Comparison of ENCODE assay signal across 1 cellular context in the genomic region with DNA sequence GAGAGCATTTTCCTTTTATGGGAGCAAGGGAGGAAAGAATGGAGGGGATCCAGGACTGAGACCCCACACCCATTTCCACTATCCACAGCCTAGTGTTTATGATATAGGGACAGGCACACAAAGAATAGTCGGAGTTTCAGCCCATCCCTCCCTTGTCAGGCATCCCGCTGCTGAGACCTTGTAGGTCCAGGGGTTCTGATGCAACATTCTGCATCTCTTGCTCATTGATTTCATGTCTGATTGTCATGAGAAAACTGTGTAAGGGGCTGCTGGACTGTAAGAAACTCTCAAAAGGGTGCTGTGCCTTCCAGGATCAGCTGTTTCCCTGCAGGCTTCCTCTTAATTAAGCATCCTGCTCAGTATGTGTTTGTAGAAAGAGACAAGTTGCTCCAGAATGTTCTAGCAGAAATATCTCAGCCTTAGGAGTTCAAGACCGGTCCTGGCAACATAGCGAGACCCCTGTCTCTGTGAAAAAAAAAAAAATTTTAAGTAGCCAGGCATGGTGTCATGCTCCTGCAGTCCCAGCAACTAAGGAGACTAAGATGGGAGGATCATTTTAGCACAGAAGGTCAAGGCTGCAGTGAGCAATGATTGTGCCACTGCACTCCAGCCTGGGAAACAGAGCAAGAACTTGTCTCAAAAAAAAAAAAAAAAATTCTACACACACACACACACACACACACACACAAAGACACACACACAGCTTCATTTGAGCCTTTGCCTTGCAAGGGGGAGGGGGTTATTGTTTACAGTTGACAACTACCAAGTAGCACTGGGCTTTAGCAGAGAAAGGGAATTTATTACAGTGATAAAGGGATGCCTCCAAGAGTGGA.
A peak's percentile ranks its signal among the peaks of the same experiment; 100 is the strongest.
TF ChIP-seq lines count a peak whose summit lies in the region.

No MANE protein-coding gene starts in this region.

TF ChIP-seq in K562, 482 proteins besides CTCF, POLR2A, EP300 and RAD21 (continued from another document and continues in another):
- TF ChIP-seq, protein P1, sequence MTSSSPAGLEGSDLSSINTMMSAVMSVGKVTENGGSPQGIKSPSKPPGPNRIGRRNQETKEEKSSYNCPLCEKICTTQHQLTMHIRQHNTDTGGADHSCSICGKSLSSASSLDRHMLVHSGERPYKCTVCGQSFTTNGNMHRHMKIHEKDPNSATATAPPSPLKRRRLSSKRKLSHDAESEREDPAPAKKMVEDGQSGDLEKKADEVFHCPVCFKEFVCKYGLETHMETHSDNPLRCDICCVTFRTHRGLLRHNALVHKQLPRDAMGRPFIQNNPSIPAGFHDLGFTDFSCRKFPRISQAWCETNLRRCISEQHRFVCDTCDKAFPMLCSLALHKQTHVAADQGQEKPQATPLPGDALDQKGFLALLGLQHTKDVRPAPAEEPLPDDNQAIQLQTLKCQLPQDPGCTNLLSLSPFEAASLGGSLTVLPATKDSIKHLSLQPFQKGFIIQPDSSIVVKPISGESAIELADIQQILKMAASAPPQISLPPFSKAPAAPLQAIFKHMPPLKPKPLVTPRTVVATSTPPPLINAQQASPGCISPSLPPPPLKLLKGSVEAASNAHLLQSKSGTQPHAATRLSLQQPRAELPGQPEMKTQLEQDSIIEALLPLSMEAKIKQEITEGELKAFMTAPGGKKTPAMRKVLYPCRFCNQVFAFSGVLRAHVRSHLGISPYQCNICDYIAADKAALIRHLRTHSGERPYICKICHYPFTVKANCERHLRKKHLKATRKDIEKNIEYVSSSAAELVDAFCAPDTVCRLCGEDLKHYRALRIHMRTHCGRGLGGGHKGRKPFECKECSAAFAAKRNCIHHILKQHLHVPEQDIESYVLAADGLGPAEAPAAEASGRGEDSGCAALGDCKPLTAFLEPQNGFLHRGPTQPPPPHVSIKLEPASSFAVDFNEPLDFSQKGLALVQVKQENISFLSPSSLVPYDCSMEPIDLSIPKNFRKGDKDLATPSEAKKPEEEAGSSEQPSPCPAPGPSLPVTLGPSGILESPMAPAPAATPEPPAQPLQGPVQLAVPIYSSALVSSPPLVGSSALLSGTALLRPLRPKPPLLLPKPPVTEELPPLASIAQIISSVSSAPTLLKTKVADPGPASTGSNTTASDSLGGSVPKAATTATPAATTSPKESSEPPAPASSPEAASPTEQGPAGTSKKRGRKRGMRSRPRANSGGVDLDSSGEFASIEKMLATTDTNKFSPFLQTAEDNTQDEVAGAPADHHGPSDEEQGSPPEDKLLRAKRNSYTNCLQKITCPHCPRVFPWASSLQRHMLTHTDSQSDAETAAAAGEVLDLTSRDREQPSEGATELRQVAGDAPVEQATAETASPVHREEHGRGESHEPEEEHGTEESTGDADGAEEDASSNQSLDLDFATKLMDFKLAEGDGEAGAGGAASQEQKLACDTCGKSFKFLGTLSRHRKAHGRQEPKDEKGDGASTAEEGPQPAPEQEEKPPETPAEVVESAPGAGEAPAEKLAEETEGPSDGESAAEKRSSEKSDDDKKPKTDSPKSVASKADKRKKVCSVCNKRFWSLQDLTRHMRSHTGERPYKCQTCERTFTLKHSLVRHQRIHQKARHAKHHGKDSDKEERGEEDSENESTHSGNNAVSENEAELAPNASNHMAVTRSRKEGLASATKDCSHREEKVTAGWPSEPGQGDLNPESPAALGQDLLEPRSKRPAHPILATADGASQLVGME (CRISPR knock-in tag; IDR thresholded peaks at IDR 0.05), result 0 out of 2 replicates have a peak, but pooled peaks have one; percentile 70
- TF ChIP-seq ZNF584 (CRISPR knock-in tag; IDR thresholded peaks at IDR 0.05; ENCODE audit: low read depth) (no peak), LEF1 (IDR thresholded peaks at IDR 0.05) (peak; percentile 48; the same call in 1 of the 2 replicates), CBFA2T3 (IDR thresholded peaks at IDR 0.05) (no peak), C11orf30 (IDR thresholded peaks at IDR 0.05; ENCODE audit: low read depth) (no peak), IRF2 (CRISPR knock-in tag; IDR thresholded peaks at IDR 0.05) (no peak), ETV5 (CRISPR knock-in tag; IDR thresholded peaks at IDR 0.05; ENCODE audit: low read depth) (no peak), SRSF3 (IDR thresholded peaks at IDR 0.05; ENCODE audit: insufficient read depth, low read length) (no peak), HCFC1 (IDR thresholded peaks at IDR 0.05; ENCODE audit: low read depth, low read length) (0 out of 2 replicates have a peak, but pooled peaks have one; percentile 9), MCM5 (IDR thresholded peaks at IDR 0.05; ENCODE audit: low read depth) (no peak), ZNF780A (CRISPR knock-in tag; IDR thresholded peaks at IDR 0.05) (no peak), ZBTB1 (CRISPR knock-in tag; IDR thresholded peaks at IDR 0.05; ENCODE audit: borderline replicate concordance, low read depth) (no peak), ZNF224 (CRISPR knock-in tag; IDR thresholded peaks at IDR 0.05) (no peak), HNRNPL (IDR thresholded peaks at IDR 0.05; ENCODE audit: low read depth, low read length) (no peak), PHF20 (IDR thresholded peaks at IDR 0.05; ENCODE audit: partially characterized antibody) (no peak), ZFPM2 (CRISPR knock-in tag; IDR thresholded peaks at IDR 0.05) (no peak), ZNF354B (CRISPR knock-in tag; IDR thresholded peaks at IDR 0.05) (no peak), ZNF561 (CRISPR knock-in tag; conservative IDR thresholded peaks at IDR 0.05) (no peak), EHMT2 (IDR thresholded peaks at IDR 0.05) (no peak), PPARD (CRISPR knock-in tag; IDR thresholded peaks at IDR 0.05) (no peak), PHB (CRISPR knock-in tag; IDR thresholded peaks at IDR 0.05) (no peak)
- TF ChIP-seq, protein P2, sequence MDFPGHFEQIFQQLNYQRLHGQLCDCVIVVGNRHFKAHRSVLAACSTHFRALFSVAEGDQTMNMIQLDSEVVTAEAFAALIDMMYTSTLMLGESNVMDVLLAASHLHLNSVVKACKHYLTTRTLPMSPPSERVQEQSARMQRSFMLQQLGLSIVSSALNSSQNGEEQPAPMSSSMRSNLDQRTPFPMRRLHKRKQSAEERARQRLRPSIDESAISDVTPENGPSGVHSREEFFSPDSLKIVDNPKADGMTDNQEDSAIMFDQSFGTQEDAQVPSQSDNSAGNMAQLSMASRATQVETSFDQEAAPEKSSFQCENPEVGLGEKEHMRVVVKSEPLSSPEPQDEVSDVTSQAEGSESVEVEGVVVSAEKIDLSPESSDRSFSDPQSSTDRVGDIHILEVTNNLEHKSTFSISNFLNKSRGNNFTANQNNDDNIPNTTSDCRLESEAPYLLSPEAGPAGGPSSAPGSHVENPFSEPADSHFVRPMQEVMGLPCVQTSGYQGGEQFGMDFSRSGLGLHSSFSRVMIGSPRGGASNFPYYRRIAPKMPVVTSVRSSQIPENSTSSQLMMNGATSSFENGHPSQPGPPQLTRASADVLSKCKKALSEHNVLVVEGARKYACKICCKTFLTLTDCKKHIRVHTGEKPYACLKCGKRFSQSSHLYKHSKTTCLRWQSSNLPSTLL (IDR thresholded peaks at IDR 0.05), result no peak
- TF ChIP-seq, protein P3, sequence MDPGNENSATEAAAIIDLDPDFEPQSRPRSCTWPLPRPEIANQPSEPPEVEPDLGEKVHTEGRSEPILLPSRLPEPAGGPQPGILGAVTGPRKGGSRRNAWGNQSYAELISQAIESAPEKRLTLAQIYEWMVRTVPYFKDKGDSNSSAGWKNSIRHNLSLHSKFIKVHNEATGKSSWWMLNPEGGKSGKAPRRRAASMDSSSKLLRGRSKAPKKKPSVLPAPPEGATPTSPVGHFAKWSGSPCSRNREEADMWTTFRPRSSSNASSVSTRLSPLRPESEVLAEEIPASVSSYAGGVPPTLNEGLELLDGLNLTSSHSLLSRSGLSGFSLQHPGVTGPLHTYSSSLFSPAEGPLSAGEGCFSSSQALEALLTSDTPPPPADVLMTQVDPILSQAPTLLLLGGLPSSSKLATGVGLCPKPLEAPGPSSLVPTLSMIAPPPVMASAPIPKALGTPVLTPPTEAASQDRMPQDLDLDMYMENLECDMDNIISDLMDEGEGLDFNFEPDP (CRISPR knock-in tag; IDR thresholded peaks at IDR 0.05), result no peak
- TF ChIP-seq, protein P4, sequence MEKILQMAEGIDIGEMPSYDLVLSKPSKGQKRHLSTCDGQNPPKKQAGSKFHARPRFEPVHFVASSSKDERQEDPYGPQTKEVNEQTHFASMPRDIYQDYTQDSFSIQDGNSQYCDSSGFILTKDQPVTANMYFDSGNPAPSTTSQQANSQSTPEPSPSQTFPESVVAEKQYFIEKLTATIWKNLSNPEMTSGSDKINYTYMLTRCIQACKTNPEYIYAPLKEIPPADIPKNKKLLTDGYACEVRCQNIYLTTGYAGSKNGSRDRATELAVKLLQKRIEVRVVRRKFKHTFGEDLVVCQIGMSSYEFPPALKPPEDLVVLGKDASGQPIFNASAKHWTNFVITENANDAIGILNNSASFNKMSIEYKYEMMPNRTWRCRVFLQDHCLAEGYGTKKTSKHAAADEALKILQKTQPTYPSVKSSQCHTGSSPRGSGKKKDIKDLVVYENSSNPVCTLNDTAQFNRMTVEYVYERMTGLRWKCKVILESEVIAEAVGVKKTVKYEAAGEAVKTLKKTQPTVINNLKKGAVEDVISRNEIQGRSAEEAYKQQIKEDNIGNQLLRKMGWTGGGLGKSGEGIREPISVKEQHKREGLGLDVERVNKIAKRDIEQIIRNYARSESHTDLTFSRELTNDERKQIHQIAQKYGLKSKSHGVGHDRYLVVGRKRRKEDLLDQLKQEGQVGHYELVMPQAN (IDR thresholded peaks at IDR 0.05; ENCODE audit: borderline replicate concordance), result no peak
- TF ChIP-seq, protein P5, sequence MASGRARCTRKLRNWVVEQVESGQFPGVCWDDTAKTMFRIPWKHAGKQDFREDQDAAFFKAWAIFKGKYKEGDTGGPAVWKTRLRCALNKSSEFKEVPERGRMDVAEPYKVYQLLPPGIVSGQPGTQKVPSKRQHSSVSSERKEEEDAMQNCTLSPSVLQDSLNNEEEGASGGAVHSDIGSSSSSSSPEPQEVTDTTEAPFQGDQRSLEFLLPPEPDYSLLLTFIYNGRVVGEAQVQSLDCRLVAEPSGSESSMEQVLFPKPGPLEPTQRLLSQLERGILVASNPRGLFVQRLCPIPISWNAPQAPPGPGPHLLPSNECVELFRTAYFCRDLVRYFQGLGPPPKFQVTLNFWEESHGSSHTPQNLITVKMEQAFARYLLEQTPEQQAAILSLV (tag; IDR thresholded peaks at IDR 0.05), result peak; percentile 94
- TF ChIP-seq, protein P6, sequence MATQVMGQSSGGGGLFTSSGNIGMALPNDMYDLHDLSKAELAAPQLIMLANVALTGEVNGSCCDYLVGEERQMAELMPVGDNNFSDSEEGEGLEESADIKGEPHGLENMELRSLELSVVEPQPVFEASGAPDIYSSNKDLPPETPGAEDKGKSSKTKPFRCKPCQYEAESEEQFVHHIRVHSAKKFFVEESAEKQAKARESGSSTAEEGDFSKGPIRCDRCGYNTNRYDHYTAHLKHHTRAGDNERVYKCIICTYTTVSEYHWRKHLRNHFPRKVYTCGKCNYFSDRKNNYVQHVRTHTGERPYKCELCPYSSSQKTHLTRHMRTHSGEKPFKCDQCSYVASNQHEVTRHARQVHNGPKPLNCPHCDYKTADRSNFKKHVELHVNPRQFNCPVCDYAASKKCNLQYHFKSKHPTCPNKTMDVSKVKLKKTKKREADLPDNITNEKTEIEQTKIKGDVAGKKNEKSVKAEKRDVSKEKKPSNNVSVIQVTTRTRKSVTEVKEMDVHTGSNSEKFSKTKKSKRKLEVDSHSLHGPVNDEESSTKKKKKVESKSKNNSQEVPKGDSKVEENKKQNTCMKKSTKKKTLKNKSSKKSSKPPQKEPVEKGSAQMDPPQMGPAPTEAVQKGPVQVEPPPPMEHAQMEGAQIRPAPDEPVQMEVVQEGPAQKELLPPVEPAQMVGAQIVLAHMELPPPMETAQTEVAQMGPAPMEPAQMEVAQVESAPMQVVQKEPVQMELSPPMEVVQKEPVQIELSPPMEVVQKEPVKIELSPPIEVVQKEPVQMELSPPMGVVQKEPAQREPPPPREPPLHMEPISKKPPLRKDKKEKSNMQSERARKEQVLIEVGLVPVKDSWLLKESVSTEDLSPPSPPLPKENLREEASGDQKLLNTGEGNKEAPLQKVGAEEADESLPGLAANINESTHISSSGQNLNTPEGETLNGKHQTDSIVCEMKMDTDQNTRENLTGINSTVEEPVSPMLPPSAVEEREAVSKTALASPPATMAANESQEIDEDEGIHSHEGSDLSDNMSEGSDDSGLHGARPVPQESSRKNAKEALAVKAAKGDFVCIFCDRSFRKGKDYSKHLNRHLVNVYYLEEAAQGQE (CRISPR knock-in tag; IDR thresholded peaks at IDR 0.05; ENCODE audit: low read depth), result no peak
- TF ChIP-seq, protein P7, sequence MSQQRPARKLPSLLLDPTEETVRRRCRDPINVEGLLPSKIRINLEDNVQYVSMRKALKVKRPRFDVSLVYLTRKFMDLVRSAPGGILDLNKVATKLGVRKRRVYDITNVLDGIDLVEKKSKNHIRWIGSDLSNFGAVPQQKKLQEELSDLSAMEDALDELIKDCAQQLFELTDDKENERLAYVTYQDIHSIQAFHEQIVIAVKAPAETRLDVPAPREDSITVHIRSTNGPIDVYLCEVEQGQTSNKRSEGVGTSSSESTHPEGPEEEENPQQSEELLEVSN (IDR thresholded peaks at IDR 0.05; ENCODE audit: borderline replicate concordance in 1 of 2, extremely low read depth in 1 of 2, insufficient read depth in 1 of 2, insufficient read length in 1 of 2, low read depth in 1 of 2, low read length in 1 of 2, poor library complexity in 1 of 2, severe bottlenecking in 1 of 2), result no peak
